8 cellular contexts compared by ENCODE assay signal in genomic region chr3:169945313-169945712, GRCh38. TPM values are rescaled to one million over a fixed set of nuclear protein-coding genes. Genes with fewer than 3 reads are reported as not detected.
DNase-seq lines count a peak whose midpoint lies in the region; ATAC-seq, FAIRE-seq and TF ChIP-seq lines count a peak whose summit lies in the region.

No MANE protein-coding gene starts in this region.

- H3K79me1 ChIP-seq in trophoblast cell (ENCODE audit: low read length): no peaks in the 10 kb centered on the region

- peak overlapping the region; percentile 67 to 85 for H3K4me3 Mint-ChIP-seq in activated T-cell treated with anti-CD3 and anti-CD28 coated beads, Interleukin-2, amount 50 U/mL, for 72 hours

- no peak overlapping the region for H3K4me3 ChIP-seq in trophoblast cell (ENCODE audit: low read depth, low read length)

- DNase-seq in GM10248 (ENCODE audit: extremely low spot score) (peak; percentile 76), trophoblast cell (peak; percentile 8 to 29), RCC 7860 (ENCODE audit: low spot score) (no peak), DMS 273 (lab: John Stamatoyannopoulos, UW; ENCODE audit: unreplicated experiment) (no peak), NCI-H1105 (lab: John Stamatoyannopoulos, UW) (no peak)
- DNase-seq in activated T-cell treated with anti-CD3 and anti-CD28 coated beads, Interleukin-2, amount 50 U/mL, for 72 hours: peak; percentile 62 to 79

- no peak for FAIRE-seq in RCC 7860 (lab: Jason Lieb, UNC)

- no peak overlapping the region for H3K4ac ChIP-seq in trophoblast cell (ENCODE audit: low read depth, low read length)

- no peak overlapping the region for H2BK120ac ChIP-seq in trophoblast cell (ENCODE audit: insufficient read depth, low read length, poor library complexity)

- no peaks in the 10 kb centered on the region for H3K9me3 Mint-ChIP-seq in activated T-cell treated with anti-CD3 and anti-CD28 coated beads, Interleukin-2, amount 50 U/mL, for 72 hours

- no peak overlapping the region for H3K18ac ChIP-seq in trophoblast cell (ENCODE audit: low read length)

- no peak overlapping the region for H3K4me2 ChIP-seq in trophoblast cell (ENCODE audit: low read length)

- H3K27ac ChIP-seq in trophoblast cell (ENCODE audit: low read depth, low read length): no peak overlapping the region

- CTCF ChIA-PET in GM10248 (lab: Yijun Ruan, JAX): interaction anchor here (0.5 to 2.4 kb wide), 2 partner anchors 22 to 75 kb away, joined by 3 to 6 read pairs; no protein-coding TSS in a partner anchor

- H3K4me1 Mint-ChIP-seq in activated T-cell treated with anti-CD3 and anti-CD28 coated beads, Interleukin-2, amount 50 U/mL, for 72 hours (ENCODE audit: low read depth): peaks cover 59% of the 10 kb centered on the region

- no peaks in the 10 kb centered on the region for H3K9me3 ChIP-seq in trophoblast cell (ENCODE audit: insufficient read depth, low read depth, low read length)

- no peaks in the 10 kb centered on the region for H3K36me3 Mint-ChIP-seq in activated T-cell treated with anti-CD3 and anti-CD28 coated beads, Interleukin-2, amount 50 U/mL, for 72 hours (ENCODE audit: insufficient read depth in 2 of 2)

- WGBS in trophoblast cell (ENCODE audit: extremely low coverage, insufficient coverage, insufficient read length): no CpG with 5 or more reads among the region's 7 CpGs

- no peak overlapping the region for H3K14ac ChIP-seq in trophoblast cell (ENCODE audit: low read length)

- H3K36me3 ChIP-seq in trophoblast cell (ENCODE audit: control insufficient read depth in 1 of 2, insufficient read depth in 2 of 2, low read length in 2 of 2): no peaks in the 10 kb centered on the region

- no peak overlapping the region for H2BK12ac ChIP-seq in trophoblast cell (ENCODE audit: low read length)

- peak overlapping the region; percentile 83 for H3K27ac Mint-ChIP-seq in activated T-cell treated with anti-CD3 and anti-CD28 coated beads, Interleukin-2, amount 50 U/mL, for 72 hours

- no peaks in the 10 kb centered on the region for H3K27me3 ChIP-seq in trophoblast cell (ENCODE audit: insufficient read depth, low read length)

- H4K12ac ChIP-seq in trophoblast cell (ENCODE audit: low read depth, low read length): no peak overlapping the region

- POLR2A ChIA-PET in GM10248 (lab: Yijun Ruan, JAX): interaction anchor here (0.6 kb wide), 1 partner anchor 26 kb away, joined by 8 read pairs; no protein-coding TSS in a partner anchor

- no peaks in the 10 kb centered on the region for H3K79me2 ChIP-seq in trophoblast cell (ENCODE audit: control insufficient read depth, insufficient read depth, low read length, poor library complexity)

- ATAC-seq in GM19467 (IDR thresholded peaks at IDR 0.05; ENCODE audit: unreplicated experiment) (peak; percentile 80), HG03460 (IDR thresholded peaks at IDR 0.05; ENCODE audit: unreplicated experiment) (peak; percentile 89)
- peak; percentile 99 to 100 for ATAC-seq in activated T-cell treated with anti-CD3 and anti-CD28 coated beads, Interleukin-2, amount 50 U/mL, for 72 hours (replicated peaks in 1 of 2)

- H3K27me3 Mint-ChIP-seq in activated T-cell treated with anti-CD3 and anti-CD28 coated beads, Interleukin-2, amount 50 U/mL, for 72 hours (ENCODE audit: low read depth): no peaks in the 10 kb centered on the region

- H4K8ac ChIP-seq in trophoblast cell (ENCODE audit: low read depth, low read length): no peak overlapping the region

- H3K23ac ChIP-seq in trophoblast cell (ENCODE audit: low read length): no peak overlapping the region

- no peak overlapping the region for H4K91ac ChIP-seq in trophoblast cell (ENCODE audit: low read depth, low read length)

- no peak overlapping the region for H2AFZ ChIP-seq in trophoblast cell (ENCODE audit: insufficient read depth, low read length, poor library complexity)

- H2AK5ac ChIP-seq in trophoblast cell (ENCODE audit: low read length): no peak overlapping the region

- no peak for TF ChIP-seq CTCF in GM10248 (IDR thresholded peaks at IDR 0.05; ENCODE audit: control extremely low read depth, extremely low read depth, low read depth, missing control alignments)

- H3K4me1 ChIP-seq in trophoblast cell (ENCODE audit: control insufficient read depth in 1 of 2, insufficient read depth in 2 of 2, low read length in 2 of 2): no peaks in the 10 kb centered on the region

- H2BK5ac ChIP-seq in trophoblast cell (ENCODE audit: low read depth, low read length, poor library complexity): no peak overlapping the region

- H3K9ac ChIP-seq in trophoblast cell (ENCODE audit: low read length): no peak overlapping the region

RNA-seq across cellular contexts. Expression of gene SEC62, which starts 21.3 kb away (rescaled TPM):
- total RNA-seq in activated T-cell treated with anti-CD3 and anti-CD28 coated beads, Interleukin-2, amount 50 U/mL, for 72 hours: 100 to 1,000 TPM in 1 of 2 donors, 10 to 100 TPM in 1; 90.6 to 100 TPM
- 202 and 217 TPM in 2 replicates for polyA plus RNA-seq in trophoblast cell (2013)

RNA-seq across cellular contexts. Expression of gene SAMD7, which starts 33.9 kb away (rescaled TPM):
- total RNA-seq in activated T-cell treated with anti-CD3 and anti-CD28 coated beads, Interleukin-2, amount 50 U/mL, for 72 hours: not detected
- not detected in 2 replicates for polyA plus RNA-seq in trophoblast cell (2013)

Comparison
In these comparisons a context has a peak if more than half of its experiments do, and no peak if none do; other contexts are left out.
1. DNase-seq: peak in GM10248 (single experiment), activated T-cell treated with anti-CD3 and anti-CD28 coated beads, Interleukin-2, amount 50 U/mL, for 72 hours (2 of 2) and trophoblast cell (2 of 2); none in RCC 7860 (single experiment), DMS 273 (single experiment) and NCI-H1105 (single experiment).
2. Peak in every context shown above with its lines, with median percentiles within 50 percentile points of each other: ATAC-seq.